Comparison of ENCODE assay signal across 8 cellular contexts in genomic region chr6:28981833-28982475, GRCh38. TPM values are rescaled to one million over a fixed set of nuclear protein-coding genes. Genes with fewer than 3 reads are reported as not detected.
DNase-seq lines count a peak whose midpoint lies in the region; ATAC-seq and TF ChIP-seq lines count a peak whose summit lies in the region.

No MANE protein-coding gene starts in this region.

- DNase-seq in RPMI8226 (peak; percentile 90), fibroblast of pulmonary artery (ENCODE audit: low read depth) (peak; percentile 96), natural killer cell (peak; percentile 68)
- peak; percentile 64 for DNase-seq in activated T-helper 2 cell treated with anti-CD3 and anti-CD28 coated beads, Interferon-gamma antibody, Interleukin-2, Interleukin-4, amounts not matched to agents 10 μg/mL and 5 μg/mL and 100 μg/mL, durations not matched to agents 14 hours and 24 hours and 36 hours (ENCODE audit: low spot score)
- DNase-seq in stimulated activated naive CD4-positive, alpha-beta T cell (lab: John Stamatoyannopoulos, UW), result peak; percentile 63 to 96 (median 76)

- peak overlapping the region; percentile 72 for H3K9ac ChIP-seq in BLaER1
- peak overlapping the region; percentile 53 for H3K9ac ChIP-seq in KMS-11

- H3K36me3 ChIP-seq in BLaER1 (no peaks in the 10 kb centered on the region), KMS-11 (ENCODE audit: insufficient read depth) (no peaks in the 10 kb centered on the region)

- peak overlapping the region; percentile 89 for H3K4me3 Mint-ChIP-seq in activated T-helper 2 cell treated with anti-CD3 and anti-CD28 coated beads, Interferon-gamma antibody, Interleukin-2, Interleukin-4, amounts not matched to agents 10 μg/mL and 5 μg/mL and 100 μg/mL, durations not matched to agents 14 hours and 24 hours and 36 hours (ENCODE audit: low read depth)
- peak overlapping the region; percentile 97 for H3K4me3 Mint-ChIP-seq in natural killer cell

- H3K4me2 ChIP-seq in BLaER1 (peak overlapping the region; percentile 89), KMS-11 (peak overlapping the region; percentile 79)

- H3K4me1 ChIP-seq in BLaER1, result peaks cover 33% of the 10 kb centered on the region
- peaks cover 13% of the 10 kb centered on the region for H3K4me1 ChIP-seq in KMS-11 (ENCODE audit: low read depth, poor library complexity, severe bottlenecking)

- H3K27me3 ChIP-seq in BLaER1 (peaks cover 18% of the 10 kb centered on the region), KMS-11 (ENCODE audit: insufficient read depth, low read depth) (no peaks in the 10 kb centered on the region)

- peaks cover 43% of the 10 kb centered on the region for H3K4me1 Mint-ChIP-seq in activated T-helper 2 cell treated with anti-CD3 and anti-CD28 coated beads, Interferon-gamma antibody, Interleukin-2, Interleukin-4, amounts not matched to agents 10 μg/mL and 5 μg/mL and 100 μg/mL, durations not matched to agents 14 hours and 24 hours and 36 hours (ENCODE audit: low read depth)
- H3K4me1 Mint-ChIP-seq in natural killer cell, result peaks cover 66 to 67% of the 10 kb centered on the region in 2 donors

- peaks cover 5% of the 10 kb centered on the region; the same call in 1 of the 2 replicates for H3K9me3 ChIP-seq in BLaER1

- H3K4me3 ChIP-seq in BLaER1 (peak overlapping the region; percentile 75), KMS-11 (IDR thresholded peaks at IDR 0.05; ENCODE audit: insufficient read depth, low read depth, low read length) (no peak overlapping the region), fibroblast of pulmonary artery (replicated peaks; ENCODE audit: low read depth, low read length) (peak overlapping the region; percentile 95)

- peak; percentile 43; the same call in 1 of the 2 replicates for TF ChIP-seq CTCF in KMS-11 (conservative IDR thresholded peaks at IDR 0.05; ENCODE audit: low read depth, low read length)
- TF ChIP-seq CTCF in fibroblast of pulmonary artery (IDR thresholded peaks at IDR 0.05; ENCODE audit: low read length, missing control alignments), result no peak
- TF ChIP-seq CTCF in natural killer cell (IDR thresholded peaks at IDR 0.05), result no peak

- H3K27me3 Mint-ChIP-seq in activated T-helper 2 cell treated with anti-CD3 and anti-CD28 coated beads, Interferon-gamma antibody, Interleukin-2, Interleukin-4, amounts not matched to agents 10 μg/mL and 5 μg/mL and 100 μg/mL, durations not matched to agents 14 hours and 24 hours and 36 hours (ENCODE audit: low read depth), result peaks cover 41% of the 10 kb centered on the region
- H3K27me3 Mint-ChIP-seq in natural killer cell (ENCODE audit: low read depth in 2 of 2), result peaks cover 41 to 68% of the 10 kb centered on the region in 2 donors

- ATAC-seq in GM21390 (IDR thresholded peaks at IDR 0.05; ENCODE audit: unreplicated experiment) (peak; percentile 45), natural killer cell (peak; percentile 72 to 86 (median 73))

- no peaks in the 10 kb centered on the region for H3K79me2 ChIP-seq in KMS-11 (ENCODE audit: insufficient read depth, low read depth)

- no peaks in the 10 kb centered on the region for H3K9me3 Mint-ChIP-seq in activated T-helper 2 cell treated with anti-CD3 and anti-CD28 coated beads, Interferon-gamma antibody, Interleukin-2, Interleukin-4, amounts not matched to agents 10 μg/mL and 5 μg/mL and 100 μg/mL, durations not matched to agents 14 hours and 24 hours and 36 hours
- no peaks in the 10 kb centered on the region for H3K9me3 Mint-ChIP-seq in natural killer cell

- H2AFZ ChIP-seq in KMS-11 (ENCODE audit: low read depth), result peak overlapping the region; percentile 62

- H4K20me1 ChIP-seq in BLaER1 (no peaks in the 10 kb centered on the region), KMS-11 (ENCODE audit: insufficient read depth) (no peaks in the 10 kb centered on the region)

- peaks cover 3% of the 10 kb centered on the region for H3K36me3 Mint-ChIP-seq in activated T-helper 2 cell treated with anti-CD3 and anti-CD28 coated beads, Interferon-gamma antibody, Interleukin-2, Interleukin-4, amounts not matched to agents 10 μg/mL and 5 μg/mL and 100 μg/mL, durations not matched to agents 14 hours and 24 hours and 36 hours (ENCODE audit: low read depth)
- peaks cover 19% of the 10 kb centered on the region for H3K36me3 Mint-ChIP-seq in natural killer cell

- intact Hi-C loops in activated T-helper 2 cell treated with anti-CD3 and anti-CD28 coated beads, Interferon-gamma antibody, Interleukin-2, Interleukin-4, amounts not matched to agents 10 μg/mL and 5 μg/mL and 100 μg/mL, durations not matched to agents 14 hours and 24 hours and 36 hours (cut with micrococcal nuclease), result loop anchor here (1.0 to 10.0 kb wide), 8 partner anchors 34 to 1077 kb away; partner anchors contain the start of gene TRIM27
- intact Hi-C loops in natural killer cell (cut with micrococcal nuclease), result loop anchor here (1.0 to 5.0 kb wide), 6 partner anchors 38 to 1505 kb away; no protein-coding TSS in a partner anchor

- H3K27ac Mint-ChIP-seq in activated T-helper 2 cell treated with anti-CD3 and anti-CD28 coated beads, Interferon-gamma antibody, Interleukin-2, Interleukin-4, amounts not matched to agents 10 μg/mL and 5 μg/mL and 100 μg/mL, durations not matched to agents 14 hours and 24 hours and 36 hours, result peak overlapping the region; percentile 80
- peak overlapping the region; percentile 95 to 99 for H3K27ac Mint-ChIP-seq in natural killer cell

- H3K27ac ChIP-seq in BLaER1, result no peak overlapping the region
- peak overlapping the region; percentile 62 for H3K27ac ChIP-seq in KMS-11

RNA-seq across cellular contexts. Expression of gene ZNF311, which starts 23.2 kb away (rescaled TPM):
- 0.59 and 0.87 TPM in 2 replicates for total RNA-seq in activated T-helper 2 cell treated with anti-CD3 and anti-CD28 coated beads, Interferon-gamma antibody, Interleukin-2, Interleukin-4, amounts not matched to agents 10 μg/mL and 5 μg/mL and 100 μg/mL, durations not matched to agents 14 hours and 24 hours and 36 hours
- under 1 TPM; 0.23 to 0.29 (median 0.28) TPM for total RNA-seq in natural killer cell

RNA-seq across cellular contexts. Expression of gene TRIM27, which starts 58.2 kb away (rescaled TPM):
- total RNA-seq in activated T-helper 2 cell treated with anti-CD3 and anti-CD28 coated beads, Interferon-gamma antibody, Interleukin-2, Interleukin-4, amounts not matched to agents 10 μg/mL and 5 μg/mL and 100 μg/mL, durations not matched to agents 14 hours and 24 hours and 36 hours, result 64.4 and 69.6 TPM in 2 replicates
- 10 to 100 TPM; 19.3 to 33.6 (median 25.1) TPM for total RNA-seq in natural killer cell
